ENCODE assay signal across 8 cellular contexts in genomic region chr2:73283545-73284295, GRCh38. TPM values are rescaled to one million over a fixed set of nuclear protein-coding genes. Genes with fewer than 3 reads are reported as not detected.
DNase-seq lines count a peak whose midpoint lies in the region; ATAC-seq and TF ChIP-seq lines count a peak whose summit lies in the region.

No MANE protein-coding gene starts in this region.

- peak overlapping the region; percentile 75 for H3K27ac Mint-ChIP-seq in CD8-positive, alpha-beta T cell
- peak overlapping the region; percentile 73 for H3K27ac Mint-ChIP-seq in activated CD8-positive, alpha-beta T cell treated with anti-CD3 and anti-CD28 coated beads, Interleukin-2, amount 10 ng/mL, durations not matched to agents 7 days and 5 days

- H3K4me3 Mint-ChIP-seq in CD8-positive, alpha-beta T cell: peak overlapping the region; percentile 91
- H3K4me3 Mint-ChIP-seq in activated CD8-positive, alpha-beta T cell treated with anti-CD3 and anti-CD28 coated beads, Interleukin-2, amount 10 ng/mL, durations not matched to agents 7 days and 5 days: peak overlapping the region; percentile 85

- intact Hi-C loops in CD8-positive, alpha-beta T cell (cut with DNase I, micrococcal nuclease): loop anchor here (1.0 to 10.0 kb wide), 10 partner anchors 10 to 454 kb away; partner anchors contain the start of genes EGR4 (in 2 of the 2), TPRKB (in 2 of the 2), ALMS1 (in 1 of the 2) and CCT7 (in 1 of the 2)

- WGBS in gastroesophageal sphincter (ENCODE audit: low coverage in 1 of 2), 2 donors: no CpG with 5 or more reads among the region's 43 CpGs

- no peak for TF ChIP-seq EP300 in gastroesophageal sphincter (IDR thresholded peaks at IDR 0.05)

- peaks cover 20% of the 10 kb centered on the region for H3K4me1 ChIP-seq in CD8-positive, alpha-beta T cell (ENCODE audit: insufficient read depth, low read length)
- peaks cover 0 to 23% (median 9%) of the 10 kb centered on the region in 3 donors for H3K4me1 ChIP-seq in gastroesophageal sphincter
- H3K4me1 ChIP-seq in rectal smooth muscle tissue (ENCODE audit: control insufficient read depth, insufficient read depth, low read length): peaks cover 2% of the 10 kb centered on the region

- H3K36me3 ChIP-seq in CD8-positive, alpha-beta T cell (ENCODE audit: insufficient read depth, low read length): no peaks in the 10 kb centered on the region
- H3K36me3 ChIP-seq in gastroesophageal sphincter (no peaks in the 10 kb centered on the region), rectal smooth muscle tissue (ENCODE audit: control insufficient read depth, insufficient read depth, low read length) (no peaks in the 10 kb centered on the region)

- peaks cover 4% of the 10 kb centered on the region for H3K36me3 Mint-ChIP-seq in CD8-positive, alpha-beta T cell
- peaks cover 6% of the 10 kb centered on the region for H3K36me3 Mint-ChIP-seq in activated CD8-positive, alpha-beta T cell treated with anti-CD3 and anti-CD28 coated beads, Interleukin-2, amount 10 ng/mL, durations not matched to agents 7 days and 5 days (ENCODE audit: low read depth)

- no peak for DNase-seq in CD8-positive, alpha-beta T cell
- DNase-seq in activated CD8-positive, alpha-beta T cell treated with anti-CD3 and anti-CD28 coated beads, Interleukin-2, amount 10 ng/mL, durations not matched to agents 7 days and 5 days: peak; percentile 47
- DNase-seq in GOT3 (lab: John Stamatoyannopoulos, UW): no peak
- no peak for DNase-seq in NCI-H2029 (lab: John Stamatoyannopoulos, UW)

- no peaks in the 10 kb centered on the region for H3K9me3 ChIP-seq in CD8-positive, alpha-beta T cell (ENCODE audit: low read length)
- H3K9me3 ChIP-seq in gastroesophageal sphincter: no peaks in the 10 kb centered on the region

- TF ChIP-seq CTCF in CD8-positive, alpha-beta T cell (IDR thresholded peaks at IDR 0.05): no peak
- no peak for TF ChIP-seq CTCF in gastroesophageal sphincter (IDR thresholded peaks at IDR 0.05)

- peaks cover 24% of the 10 kb centered on the region for H3K4me1 Mint-ChIP-seq in CD8-positive, alpha-beta T cell (ENCODE audit: low read depth)
- H3K4me1 Mint-ChIP-seq in activated CD8-positive, alpha-beta T cell treated with anti-CD3 and anti-CD28 coated beads, Interleukin-2, amount 10 ng/mL, durations not matched to agents 7 days and 5 days (ENCODE audit: low read depth): peaks cover 31% of the 10 kb centered on the region

- peak overlapping the region; percentile 61 for H3K27ac ChIP-seq in CD8-positive, alpha-beta T cell (ENCODE audit: low read depth, low read length)
- H3K27ac ChIP-seq in gastroesophageal sphincter: peak overlapping the region in 1 of 4 donors; percentile 36
- no peak overlapping the region for H3K27ac ChIP-seq in rectal smooth muscle tissue (ENCODE audit: low read depth, low read length)

- POLR2A ChIA-PET in CD8-positive, alpha-beta T cell (lab: Charles Lee): interaction anchor here (1.7 kb wide), 1 partner anchor 50 kb away, joined by 8 read pairs; the partner anchor contains the start of genes CCT7 and PRADC1
- POLR2A ChIA-PET in activated CD8-positive, alpha-beta T cell treated with anti-CD3 and anti-CD28 coated beads, Interleukin-2, amount 10 ng/mL, durations not matched to agents 7 days and 5 days (lab: Charles Lee): interaction anchor here (1.6 to 2.4 kb wide), 2 partner anchors 49 to 102 kb away, joined by 7 to 11 read pairs; partner anchors contain the start of genes ALMS1 and CCT7

- ATAC-seq in CD8-positive, alpha-beta T cell: peak; percentile 29
- ATAC-seq in GM19452 (IDR thresholded peaks at IDR 0.05; ENCODE audit: unreplicated experiment) (peak; percentile 22), HG03571 (IDR thresholded peaks at IDR 0.05; ENCODE audit: unreplicated experiment) (peak; percentile 6), gastroesophageal sphincter (peak; percentile 39)
- ATAC-seq in activated CD8-positive, alpha-beta T cell treated with anti-CD3 and anti-CD28 coated beads, Interleukin-2, amount 10 ng/mL, durations not matched to agents 7 days and 5 days: peak; percentile 41

- H3K9me3 Mint-ChIP-seq in CD8-positive, alpha-beta T cell: no peaks in the 10 kb centered on the region
- H3K9me3 Mint-ChIP-seq in activated CD8-positive, alpha-beta T cell treated with anti-CD3 and anti-CD28 coated beads, Interleukin-2, amount 10 ng/mL, durations not matched to agents 7 days and 5 days (ENCODE audit: insufficient read depth): no peaks in the 10 kb centered on the region

- CTCF ChIA-PET in CD8-positive, alpha-beta T cell (lab: Charles Lee): interaction anchor here (0.7 to 0.8 kb wide), 2 partner anchors 25 to 36 kb away, joined by 3 read pairs; no protein-coding TSS in a partner anchor
- CTCF ChIA-PET in activated CD8-positive, alpha-beta T cell treated with anti-CD3 and anti-CD28 coated beads, Interleukin-2, amount 10 ng/mL, durations not matched to agents 7 days and 5 days (lab: Charles Lee): interaction anchor here (1.2 to 1.4 kb wide), 2 partner anchors 51 to 71 kb away, joined by 3 read pairs; partner anchors contain the start of gene PRADC1

- no peak overlapping the region for H3K9ac ChIP-seq in rectal smooth muscle tissue (ENCODE audit: low read length)

- H3K4me3 ChIP-seq in CD8-positive, alpha-beta T cell (ENCODE audit: low read depth, low read length): peak overlapping the region; percentile 81
- H3K4me3 ChIP-seq in gastroesophageal sphincter (peak overlapping the region; percentile 53 to 73), rectal smooth muscle tissue (ENCODE audit: low read length) (peak overlapping the region; percentile 69)

- H3K27me3 ChIP-seq in CD8-positive, alpha-beta T cell (ENCODE audit: insufficient read depth, low read length): no peaks in the 10 kb centered on the region
- H3K27me3 ChIP-seq in gastroesophageal sphincter (peaks cover 51% of the 10 kb centered on the region), rectal smooth muscle tissue (ENCODE audit: control insufficient read depth, insufficient read depth, low read length) (peaks cover 5% of the 10 kb centered on the region)

- peaks cover 5% of the 10 kb centered on the region for H3K27me3 Mint-ChIP-seq in CD8-positive, alpha-beta T cell (ENCODE audit: low read depth)
- H3K27me3 Mint-ChIP-seq in activated CD8-positive, alpha-beta T cell treated with anti-CD3 and anti-CD28 coated beads, Interleukin-2, amount 10 ng/mL, durations not matched to agents 7 days and 5 days (ENCODE audit: low read depth): peaks cover 10% of the 10 kb centered on the region

- no peak for TF ChIP-seq POLR2A in gastroesophageal sphincter (IDR thresholded peaks at IDR 0.05)

RNA-seq across cellular contexts. Expression of gene FBXO41, which starts 0.6 kb away (rescaled TPM):
- total RNA-seq in CD8-positive, alpha-beta T cell: 10 to 100 TPM; 22.1 to 23.6 TPM
- 10 to 100 TPM; 32.0 to 32.3 TPM for total RNA-seq in activated CD8-positive, alpha-beta T cell treated with anti-CD3 and anti-CD28 coated beads, Interleukin-2, amount 10 ng/mL, durations not matched to agents 7 days and 5 days
- 1 to 10 TPM; 2.2 to 5.4 (median 4.0) TPM for total RNA-seq in gastroesophageal sphincter

RNA-seq across cellular contexts. Expression of gene EGR4, which starts 9.6 kb away (rescaled TPM):
- total RNA-seq in CD8-positive, alpha-beta T cell: under 1 TPM; 0.14 to 0.22 TPM
- total RNA-seq in activated CD8-positive, alpha-beta T cell treated with anti-CD3 and anti-CD28 coated beads, Interleukin-2, amount 10 ng/mL, durations not matched to agents 7 days and 5 days: not detected
- total RNA-seq in gastroesophageal sphincter: not detected

RNA-seq across cellular contexts. Expression of gene CCT7, which starts 49.6 kb away (rescaled TPM):
- 10 to 100 TPM; 93.1 to 96.3 TPM for total RNA-seq in CD8-positive, alpha-beta T cell
- total RNA-seq in activated CD8-positive, alpha-beta T cell treated with anti-CD3 and anti-CD28 coated beads, Interleukin-2, amount 10 ng/mL, durations not matched to agents 7 days and 5 days: 100 to 1,000 TPM; 347 to 362 TPM
- 100 to 1,000 TPM; 221 to 258 (median 240) TPM for total RNA-seq in gastroesophageal sphincter

RNA-seq across cellular contexts. Expression of gene PRADC1, which starts 50.7 kb away (rescaled TPM):
- total RNA-seq in CD8-positive, alpha-beta T cell: 1 to 10 TPM; 2.4 to 3.4 TPM
- total RNA-seq in activated CD8-positive, alpha-beta T cell treated with anti-CD3 and anti-CD28 coated beads, Interleukin-2, amount 10 ng/mL, durations not matched to agents 7 days and 5 days: 10 to 100 TPM; 19.0 to 19.1 TPM
- 10 to 100 TPM; 21.7 to 37.5 (median 30.2) TPM for total RNA-seq in gastroesophageal sphincter
